In the genomic region with DNA sequence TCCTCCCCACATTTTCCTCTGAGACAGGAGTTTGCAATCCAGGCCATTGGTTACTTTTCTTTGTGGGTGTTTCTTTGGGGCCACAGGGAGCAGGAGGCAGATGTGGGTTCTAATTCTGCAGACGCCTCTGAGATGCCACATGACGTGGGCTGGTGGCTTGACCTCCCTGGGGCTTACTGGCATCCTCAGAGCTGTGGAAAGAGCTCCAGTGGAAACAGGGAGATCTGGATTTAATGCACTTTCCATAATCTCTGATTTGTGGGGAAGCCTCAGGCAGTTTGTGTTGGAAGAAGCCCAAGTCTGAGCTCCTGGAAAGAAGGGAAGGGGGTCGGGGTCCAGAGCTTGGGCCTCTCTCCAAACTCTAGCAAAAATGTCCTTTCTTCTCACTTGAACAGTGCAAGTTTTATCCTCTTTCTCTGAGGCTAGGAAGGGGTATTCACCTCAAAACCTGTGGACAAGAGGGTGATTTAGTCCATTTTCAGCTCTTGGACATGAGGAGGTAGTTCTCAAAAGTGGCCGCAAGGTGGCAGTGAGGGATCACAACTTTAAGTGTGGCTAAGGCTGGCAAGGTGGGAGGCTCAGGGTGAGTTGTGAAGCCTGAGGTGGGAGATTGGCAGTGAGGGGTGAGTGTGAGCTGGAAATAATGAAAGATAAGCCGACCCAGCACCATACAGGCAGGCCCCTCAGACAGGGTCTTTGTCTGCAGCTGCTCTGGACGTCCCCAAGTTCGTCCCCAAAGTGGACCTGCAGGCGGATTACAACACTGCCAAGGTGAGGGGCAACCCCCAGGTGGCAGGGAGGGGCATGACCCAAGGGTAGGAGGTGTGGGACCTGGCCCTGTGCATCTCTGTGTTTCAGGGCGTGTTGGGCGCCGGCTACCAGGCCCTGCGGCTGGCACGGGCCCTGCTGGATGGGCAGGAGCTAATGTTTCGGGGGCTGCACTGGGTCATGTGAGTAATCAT, we compare ENCODE assay signal across 8 cellular contexts. TPM values are rescaled to one million over a fixed set of nuclear protein-coding genes. Genes with fewer than 3 reads are reported as not detected.
DNase-seq lines count a peak whose midpoint lies in the region; FAIRE-seq and TF ChIP-seq lines count a peak whose summit lies in the region.

No MANE protein-coding gene starts in this region.

- no peak overlapping the region for H2AFZ ChIP-seq in keratinocyte (ENCODE audit: control insufficient read depth, low read length)

- peaks cover 24% of the 10 kb centered on the region for H3K4me1 ChIP-seq in keratinocyte (ENCODE audit: control insufficient read depth, extremely low read depth, insufficient read depth, low read length)

- no peaks in the 10 kb centered on the region for H3K27me3 ChIP-seq in keratinocyte (ENCODE audit: control insufficient read depth, extremely low read depth, insufficient read depth, low read length)

- H3K4me2 ChIP-seq in keratinocyte (ENCODE audit: control insufficient read depth, extremely low read depth, insufficient read depth, low read depth, low read length): no peak overlapping the region

- H3K9ac ChIP-seq in keratinocyte (ENCODE audit: control insufficient read depth, extremely low read depth, insufficient read depth, low read length): no peak overlapping the region

- DNase-seq in AG08396 (ENCODE audit: low spot score): peak; percentile 85
- peak; percentile 79 for DNase-seq in GM19238 (ENCODE audit: insufficient read length, low spot score)
- peak; percentile 76 for DNase-seq in NCI-H2196 (lab: John Stamatoyannopoulos, UW; ENCODE audit: unreplicated experiment)
- DNase-seq in T47D (ENCODE audit: low read depth in 1 of 2, low spot score in 1 of 2): peak; percentile 82 to 93
- no peak for DNase-seq in keratinocyte (ENCODE audit: low read depth, low spot score)
- peak; percentile 61 to 65 for DNase-seq in stimulated activated CD4-positive, alpha-beta T cell treated with anti-CD3 and anti-CD28 coated beads, Interleukin-4, amount 100 ng/mL, for 4 hours
- DNase-seq in cortex of kidney (lab: John Stamatoyannopoulos, UW): no peak

- H3K9me1 ChIP-seq in keratinocyte (ENCODE audit: control insufficient read depth, extremely low read depth, insufficient read depth, low read length): no peaks in the 10 kb centered on the region

- H4K20me1 ChIP-seq in keratinocyte (ENCODE audit: control insufficient read depth, extremely low read depth, insufficient read depth, low read length): no peaks in the 10 kb centered on the region

- no peak overlapping the region for H3K27ac ChIP-seq in keratinocyte (ENCODE audit: control insufficient read depth, insufficient read depth, low read length)

- no peaks in the 10 kb centered on the region for H3K9me3 ChIP-seq in keratinocyte (ENCODE audit: control insufficient read depth, low read depth, low read length)

- in situ Hi-C loops in T47D (cut with HindIII; ENCODE audit: low pct_unique_long_range_greater_than_20kb, low sequenced_read_pairs): no loop called here

- H3K4me3 ChIP-seq in WI38 (ENCODE audit: low read depth, low read length) (no peak overlapping the region), keratinocyte (ENCODE audit: control insufficient read depth in 2 of 3, extremely low read depth in 1 of 3, insufficient read depth in 2 of 3, low read depth in 1 of 3, low read length in 3 of 3) (no peak overlapping the region)

- FAIRE-seq in keratinocyte (lab: Jason Lieb, UNC): peak; percentile 75

- TF ChIP-seq CTCF in WI38 (IDR thresholded peaks at IDR 0.05; ENCODE audit: low read depth, low read length) (peak; percentile 75), keratinocyte (optimal IDR thresholded peaks at IDR 0.05 in 1 of 3, IDR thresholded peaks at IDR 0.05 in 1 of 3, conservative IDR thresholded peaks at IDR 0.05 in 1 of 3; ENCODE audit: extremely low read depth in 1 of 3, insufficient read depth in 2 of 3, low read length in 3 of 3) (peak; percentile 70 to 95 (median 89))

- dilution Hi-C loops in keratinocyte (cut with MboI; ENCODE audit: extremely low pct_ligation_motif_present, low sequenced_read_pairs): no loop called here

- no peaks in the 10 kb centered on the region for H3K79me2 ChIP-seq in keratinocyte (ENCODE audit: control insufficient read depth, insufficient read depth, low read length)

- peaks cover 0 to 19% of the 10 kb centered on the region in 2 experiments for H3K36me3 ChIP-seq in keratinocyte (ENCODE audit: control insufficient read depth in 2 of 2, extremely low read depth in 1 of 2, insufficient read depth in 2 of 2, low read length in 2 of 2)

RNA-seq across cellular contexts. Expression of gene IKBKE, which starts 9.2 kb away (rescaled TPM):
- 8.2 to 10.5 TPM (median 8.9 TPM) in 3 replicates for polyA plus RNA-seq in keratinocyte
- polyA plus RNA-seq in keratinocyte (2011; ENCODE audit: low read depth): 2.0 TPM
- polyA plus RNA-seq in keratinocyte (2011; cell fraction: cytosol; rRNA removed): 6.3 and 9.3 TPM in 2 replicates
- polyA plus RNA-seq in keratinocyte (2011; cell fraction: nucleus; rRNA removed): 12.2 and 13.0 TPM in 2 replicates
- 3.1 and 11.8 TPM in 2 replicates for polyA plus RNA-seq in keratinocyte (2012; ENCODE audit: low replicate concordance)
- polyA minus RNA-seq in keratinocyte: 14.6 to 17.9 TPM (median 14.9 TPM) in 3 replicates
- polyA minus RNA-seq in keratinocyte (2011; cell fraction: cytosol; rRNA and poly(A)+ RNA removed): 9.4 TPM
- polyA minus RNA-seq in keratinocyte (2011; cell fraction: nucleus; rRNA and poly(A)+ RNA removed): 7.8 and 9.0 TPM in 2 replicates

RNA-seq across cellular contexts. Expression of gene RASSF5, which starts 27.9 kb away (rescaled TPM):
- polyA plus RNA-seq in keratinocyte: 2.1 to 2.5 TPM (median 2.4 TPM) in 3 replicates
- polyA plus RNA-seq in keratinocyte (2011; ENCODE audit: low read depth): 16.8 TPM
- 2.6 and 3.1 TPM in 2 replicates for polyA plus RNA-seq in keratinocyte (2011; cell fraction: cytosol; rRNA removed)
- 5.8 and 5.9 TPM in 2 replicates for polyA plus RNA-seq in keratinocyte (2011; cell fraction: nucleus; rRNA removed)
- polyA plus RNA-seq in keratinocyte (2012; ENCODE audit: low replicate concordance): 2.0 and 28.9 TPM in 2 replicates
- 3.2 to 6.7 TPM (median 3.9 TPM) in 3 replicates for polyA minus RNA-seq in keratinocyte
- polyA minus RNA-seq in keratinocyte (2011; cell fraction: cytosol; rRNA and poly(A)+ RNA removed): 4.4 TPM
- polyA minus RNA-seq in keratinocyte (2011; cell fraction: nucleus; rRNA and poly(A)+ RNA removed): 3.1 and 6.7 TPM in 2 replicates

Comparison
In these comparisons a context has a peak if more than half of its experiments do, and no peak if none do; other contexts are left out.
1. DNase-seq: peak in AG08396 (single experiment), GM19238 (single experiment), NCI-H2196 (single experiment), T47D (2 of 2) and stimulated activated CD4-positive, alpha-beta T cell treated with anti-CD3 and anti-CD28 coated beads, Interleukin-4, amount 100 ng/mL, for 4 hours (2 of 2); none in keratinocyte (single experiment) and cortex of kidney (single experiment).